32 cellular contexts compared by ENCODE assay signal in the genomic region with DNA sequence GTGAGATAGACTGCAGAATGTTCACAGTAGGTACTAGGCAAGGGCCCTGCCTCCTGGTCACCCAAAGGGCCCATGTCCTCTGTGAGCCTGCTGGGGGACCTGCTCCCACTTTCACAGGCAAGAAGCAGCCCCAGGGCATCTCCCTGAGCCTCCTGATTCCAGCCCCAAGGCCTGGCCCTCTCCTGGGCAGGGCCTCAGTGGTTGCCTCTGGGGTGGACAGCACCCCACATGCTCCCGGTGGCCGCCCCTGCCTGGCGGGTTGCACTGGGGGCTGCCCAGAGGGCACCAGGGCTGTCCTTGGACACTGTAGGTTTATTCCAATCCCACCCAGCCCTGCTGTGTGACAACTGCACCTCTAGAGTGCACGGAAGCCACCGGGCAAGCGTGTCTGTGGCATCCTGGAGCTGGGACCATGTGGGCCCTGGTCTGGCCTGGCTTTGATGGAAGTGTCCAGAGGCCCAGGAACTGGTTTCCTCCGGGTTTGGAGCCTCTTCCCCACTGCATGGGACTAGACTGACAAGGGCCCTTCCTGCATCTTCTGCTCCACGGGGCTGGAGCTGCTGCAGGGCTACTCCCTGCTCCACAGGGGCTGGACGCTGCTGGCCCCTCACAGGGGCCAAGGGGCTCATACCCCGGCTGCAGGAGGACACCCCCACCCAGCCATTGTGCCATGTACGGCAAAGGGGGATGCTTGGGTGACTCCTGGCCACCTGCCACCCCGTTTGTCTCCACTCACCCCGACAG. TPM values are rescaled to one million over a fixed set of nuclear protein-coding genes. Genes with fewer than 3 reads are reported as not detected.
DNase-seq lines count a peak whose midpoint lies in the region; ATAC-seq, FAIRE-seq and TF ChIP-seq lines count a peak whose summit lies in the region.
"Had no signal": no experiment of that assay in that cellular context is flagged by ENCODE, and none has a peak within 500 bp of the region (broad histone marks: within the 10 kb centered on the region; RNA-seq: fewer than 3 reads in every experiment).

No MANE protein-coding gene starts in this region.

- no peak for TF ChIP-seq EP300 in esophagus muscularis mucosa (IDR thresholded peaks at IDR 0.05)

- BruUV-seq in Panc1 (replicated peaks; lab: Mats Ljungman, UMichigan), result no TSS peak

- no peaks in the 10 kb centered on the region for H3K9me3 Mint-ChIP-seq in natural killer cell treated with Interleukin-12 subunit alpha and Interleukin-12 subunit beta and Interleukin-15 and Interleukin-18, amount 100 ng/mL, for 72 hours
- H3K9me3 Mint-ChIP-seq in natural killer cell, result no peaks in the 10 kb centered on the region
- H3K9me3 Mint-ChIP-seq: CD8-positive, alpha-beta memory T cell had no signal

- H3K36me3 ChIP-seq in Panc1 (ENCODE audit: control insufficient read depth, insufficient read depth, low read length), result no peaks in the 10 kb centered on the region
- H3K36me3 ChIP-seq in esophagus muscularis mucosa, result no peaks in the 10 kb centered on the region
- no peaks in the 10 kb centered on the region for H3K36me3 ChIP-seq in upper lobe of right lung
- H3K36me3 ChIP-seq: BE2C, BLaER1 had no signal

- TF ChIP-seq CTCF in natural killer cell (IDR thresholded peaks at IDR 0.05), result no peak
- no peak for TF ChIP-seq CTCF in Panc1 (IDR thresholded peaks at IDR 0.05)
- TF ChIP-seq CTCF in esophagus muscularis mucosa (IDR thresholded peaks at IDR 0.05), result no peak
- TF ChIP-seq CTCF in upper lobe of right lung (IDR thresholded peaks at IDR 0.05), result no peak

- intact Hi-C loops in natural killer cell (cut with micrococcal nuclease), result no loop called here
- intact Hi-C loops in Panc1 (cut with micrococcal nuclease; ENCODE audit: unreplicated experiment), result no loop called here
- intact Hi-C loops in esophagus muscularis mucosa (cut with DNase I), result no loop called here
- intact Hi-C loops in upper lobe of right lung (cut with DNase I), result no loop called here

- no peaks in the 10 kb centered on the region for H3K4me1 Mint-ChIP-seq in natural killer cell treated with Interleukin-12 subunit alpha and Interleukin-12 subunit beta and Interleukin-15 and Interleukin-18, amount 100 ng/mL, for 72 hours (ENCODE audit: low read depth in 2 of 2)
- no peaks in the 10 kb centered on the region for H3K4me1 Mint-ChIP-seq in natural killer cell
- H3K4me1 Mint-ChIP-seq: CD14-positive monocyte; CD4-positive, alpha-beta memory T cell; CD4-positive, CD25-positive, alpha-beta regulatory T cell; CD8-positive, alpha-beta memory T cell had no signal

- H3K36me3 Mint-ChIP-seq in natural killer cell treated with Interleukin-12 subunit alpha and Interleukin-12 subunit beta and Interleukin-15 and Interleukin-18, amount 100 ng/mL, for 72 hours, result no peaks in the 10 kb centered on the region
- H3K36me3 Mint-ChIP-seq in natural killer cell, result no peaks in the 10 kb centered on the region
- H3K36me3 Mint-ChIP-seq: CD14-positive monocyte; CD4-positive, alpha-beta memory T cell; CD4-positive, CD25-positive, alpha-beta regulatory T cell; CD8-positive, alpha-beta memory T cell had no signal

- no peak overlapping the region for H3K27ac Mint-ChIP-seq in natural killer cell treated with Interleukin-12 subunit alpha and Interleukin-12 subunit beta and Interleukin-15 and Interleukin-18, amount 100 ng/mL, for 72 hours
- no peak overlapping the region for H3K27ac Mint-ChIP-seq in natural killer cell
- H3K27ac Mint-ChIP-seq: CD14-positive monocyte; CD4-positive, alpha-beta memory T cell; CD4-positive, CD25-positive, alpha-beta regulatory T cell; CD8-positive, alpha-beta memory T cell had no signal

- H3K4me3 ChIP-seq in Panc1 (ENCODE audit: low read depth in 2 of 2, low read length in 2 of 2) (no peak overlapping the region), esophagus muscularis mucosa (no peak overlapping the region), upper lobe of right lung (no peak overlapping the region)
- H3K4me3 ChIP-seq: BLaER1 had no signal

- peaks cover 18% of the 10 kb centered on the region for H3K27me3 ChIP-seq in Panc1 (ENCODE audit: control insufficient read depth, insufficient read depth, low read length)
- peaks cover 0 to 48% (median 0%) of the 10 kb centered on the region in 4 donors for H3K27me3 ChIP-seq in esophagus muscularis mucosa
- H3K27me3 ChIP-seq in upper lobe of right lung, result no peaks in the 10 kb centered on the region
- H3K27me3 ChIP-seq: BLaER1 had no signal

- H3K4me1 ChIP-seq in Panc1 (ENCODE audit: control insufficient read depth, insufficient read depth, low read length), result no peaks in the 10 kb centered on the region
- H3K4me1 ChIP-seq in esophagus muscularis mucosa, result no peaks in the 10 kb centered on the region
- H3K4me1 ChIP-seq in upper lobe of right lung, result no peaks in the 10 kb centered on the region
- H3K4me1 ChIP-seq: BE2C, BLaER1 had no signal

- POLR2A ChIA-PET in Panc1 (lab: Charles Lee), result no interaction called here

- ATAC-seq in natural killer cell treated with Interleukin-12 subunit alpha and Interleukin-12 subunit beta and Interleukin-15 and Interleukin-18, amount 100 ng/mL, for 72 hours, result peak; percentile 24 to 36
- ATAC-seq in natural killer cell (no peak), Panc1 (peak; percentile 69), upper lobe of right lung (peak; percentile 34)

- FAIRE-seq in GM12891 (lab: Jason Lieb, UNC), result no peak
- FAIRE-seq: GM12892, GM18507 had no signal

- no peaks in the 10 kb centered on the region for H3K9me3 ChIP-seq in Panc1 (ENCODE audit: control insufficient read depth, insufficient read depth, low read depth, low read length)
- H3K9me3 ChIP-seq in esophagus muscularis mucosa, result peaks cover 0 to under 1% (median 0%) of the 10 kb centered on the region in 4 donors
- H3K9me3 ChIP-seq in upper lobe of right lung, result no peaks in the 10 kb centered on the region
- H3K9me3 ChIP-seq: BE2C had no signal

- H3K4me3 Mint-ChIP-seq in natural killer cell treated with Interleukin-12 subunit alpha and Interleukin-12 subunit beta and Interleukin-15 and Interleukin-18, amount 100 ng/mL, for 72 hours, result no peak overlapping the region
- H3K4me3 Mint-ChIP-seq in natural killer cell, result no peak overlapping the region
- H3K4me3 Mint-ChIP-seq: CD14-positive monocyte; CD4-positive, alpha-beta memory T cell; CD4-positive, CD25-positive, alpha-beta regulatory T cell; CD8-positive, alpha-beta memory T cell had no signal

- in situ Hi-C loops in Panc1 (cut with HindIII; ENCODE audit: low pct_unique_long_range_greater_than_20kb, low sequenced_read_pairs), result no loop called here

- no peak overlapping the region for H3K27ac ChIP-seq in Panc1 (ENCODE audit: low read length)
- no peak overlapping the region for H3K27ac ChIP-seq in esophagus muscularis mucosa (replicated peaks in 1 of 4)
- H3K27ac ChIP-seq in upper lobe of right lung, result no peak overlapping the region
- H3K27ac ChIP-seq: 22Rv1, BLaER1 had no signal

- WGBS in esophagus muscularis mucosa, result 71% methylated on average over 6 of the region's 13 CpGs

- no peak for TF ChIP-seq POLR2A in esophagus muscularis mucosa (IDR thresholded peaks at IDR 0.05; ENCODE audit: low read depth)
- no peak for TF ChIP-seq POLR2A in GM12891 (IDR thresholded peaks at IDR 0.05; ENCODE audit: low read depth, low read length)

- CTCF ChIA-PET in Panc1 (lab: Charles Lee), result no interaction called here

- no peak for DNase-seq in natural killer cell treated with Interleukin-12 subunit alpha and Interleukin-12 subunit beta and Interleukin-15 and Interleukin-18, amount 100 ng/mL, for 72 hours (ENCODE audit: low spot score)
- DNase-seq in natural killer cell (no peak), Panc1 (ENCODE audit: low read depth, low spot score) (no peak), esophagus muscularis mucosa (ENCODE audit: extremely low spot score) (peak; percentile 68), upper lobe of right lung (no peak), NCI-H187 treated with DMSO at 0.1 percent for 48 hours (lab: John Stamatoyannopoulos, UW) (no peak), GM12891 (ENCODE audit: insufficient read length, low spot score) (no peak), HT-29 (ENCODE audit: low spot score) (no peak)
- DNase-seq: ACHN; BE2C; C1 segment of cervical spinal cord; CD4-positive, alpha-beta memory T cell; CD4-positive, CD25-positive, alpha-beta regulatory T cell; CD8-positive, alpha-beta memory T cell; COR-L47; DMS 273 treated with DMSO at 0.1 percent for 48 hours; DMS153; DMS53; DMS79; DND-41; EL; GDM1 had no signal

- peaks cover 20 to 43% of the 10 kb centered on the region in 2 donors for H3K27me3 Mint-ChIP-seq in natural killer cell treated with Interleukin-12 subunit alpha and Interleukin-12 subunit beta and Interleukin-15 and Interleukin-18, amount 100 ng/mL, for 72 hours
- H3K27me3 Mint-ChIP-seq in natural killer cell (ENCODE audit: low read depth in 2 of 2), result peaks cover 16 to 27% of the 10 kb centered on the region in 2 donors

TF ChIP-seq in GM12891, 5 proteins besides CTCF, POLR2A, EP300 and RAD21:
- no peak for TF ChIP-seq SPI1 (IDR thresholded peaks at IDR 0.05; ENCODE audit: low read depth, low read length)
- TF ChIP-seq POLR2AphosphoS5 (IDR thresholded peaks at IDR 0.05; ENCODE audit: low read depth, low read length), result no peak
- no peak for TF ChIP-seq POU2F2 (IDR thresholded peaks at IDR 0.05; ENCODE audit: low read depth, low read length)
- no peak for TF ChIP-seq PAX5 (IDR thresholded peaks at IDR 0.05; ENCODE audit: insufficient read depth, low read length, severe bottlenecking)
- no peak for TF ChIP-seq TAF1 (IDR thresholded peaks at IDR 0.05; ENCODE audit: low read depth, low read length)

RNA-seq across cellular contexts. Expression of gene SYCE1, which starts 25.0 kb away (rescaled TPM):
- total RNA-seq in natural killer cell treated with Interleukin-12 subunit alpha and Interleukin-12 subunit beta and Interleukin-15 and Interleukin-18, amount 100 ng/mL, for 72 hours, result not detected
- total RNA-seq in natural killer cell, result under 1 TPM in 1 of 3 donors, not detected in 2; 0.82 TPM
- total RNA-seq in Panc1 (2021; ENCODE audit: unreplicated experiment), result not detected
- 0.84 TPM for polyA plus RNA-seq in Panc1 (2012; ENCODE audit: insufficient read length)
- total RNA-seq in esophagus muscularis mucosa, result 1 to 10 TPM in 1 of 4 donors, under 1 TPM in 1, not detected in 2; 0.50 to 10.0 TPM
- 0.87 TPM for total RNA-seq in upper lobe of right lung
- not detected for polyA plus RNA-seq in GM12891 (2012; ENCODE audit: low read depth, missing spikeins)
- not detected in 2 replicates for total RNA-seq in HT-29 (2014; rRNA removed; shearing (Covaris generic))
- total RNA-seq: A172, A673, G401 had no signal
- polyA plus RNA-seq: AG04450, CD14-positive monocyte had no signal

RNA-seq across cellular contexts. Expression of gene FRG2B, which starts 36.2 kb away (rescaled TPM):
- not detected for total RNA-seq in natural killer cell treated with Interleukin-12 subunit alpha and Interleukin-12 subunit beta and Interleukin-15 and Interleukin-18, amount 100 ng/mL, for 72 hours
- total RNA-seq in natural killer cell (not detected), Panc1 (2021; ENCODE audit: unreplicated experiment) (not detected), esophagus muscularis mucosa (not detected), upper lobe of right lung (not detected)
- not detected for polyA plus RNA-seq in Panc1 (2012; ENCODE audit: insufficient read length)
- polyA plus RNA-seq in GM12891 (2012; ENCODE audit: low read depth, missing spikeins), result not detected
- not detected in 2 replicates for total RNA-seq in HT-29 (2014; rRNA removed; shearing (Covaris generic))
- total RNA-seq: A172; A673; CD4-positive, alpha-beta memory T cell; CD4-positive, CD25-positive, alpha-beta regulatory T cell; Daoy; G401 had no signal
- polyA plus RNA-seq: AG04450; CD14-positive monocyte; CD4-positive, alpha-beta memory T cell; CD4-positive, CD25-positive, alpha-beta regulatory T cell; CD8-positive, alpha-beta memory T cell had no signal

Comparison
In these comparisons a context has a peak if more than half of its experiments do, and no peak if none do; other contexts are left out.
1. ATAC-seq: peak in natural killer cell treated with Interleukin-12 subunit alpha and Interleukin-12 subunit beta and Interleukin-15 and Interleukin-18, amount 100 ng/mL, for 72 hours (2 of 2), Panc1 (single experiment) and upper lobe of right lung (single experiment); none in natural killer cell (0 of 3).